Comparison of ENCODE assay signal across 6 cellular contexts in genomic region chr1:47691293-47691692, GRCh38.
DNase-seq lines count a peak whose midpoint lies in the region; TF ChIP-seq lines count a peak whose summit lies in the region.
"Not testable (repeated sequence)": the region's sequence is repeated elsewhere in the genome, so short reads cannot be mapped to it uniquely, and the experiment has no call there.

No MANE protein-coding gene starts in this region.

- not testable (repeated sequence) for H3K79me2 ChIP-seq in hepatocyte

- H3K9me2 ChIP-seq in hepatocyte (replicated peaks; ENCODE audit: insufficient read depth): not testable (repeated sequence)

- not testable (repeated sequence) for H3K36me3 ChIP-seq in HEK293 (ENCODE audit: control insufficient read depth in 2 of 2, insufficient read depth in 1 of 2, low read length in 2 of 2); hepatocyte (replicated peaks; ENCODE audit: insufficient read depth, low read depth); sigmoid colon

- H2AFZ ChIP-seq in hepatocyte: not testable (repeated sequence)

- H3K27me3 Mint-ChIP-seq in chondrocyte (ENCODE audit: low read depth) (peaks cover 14% of the 10 kb centered on the region), nephron (ENCODE audit: low read depth) (peaks cover 36% of the 10 kb centered on the region), type B pancreatic cell (peaks cover 40% of the 10 kb centered on the region)

- not testable (repeated sequence) for H4K20me1 ChIP-seq in hepatocyte (ENCODE audit: insufficient read depth, poor library complexity, severe bottlenecking)

- H3K4me1 ChIP-seq in HEK293 (ENCODE audit: control insufficient read depth, insufficient read depth, low read length) (peaks cover 19% of the 10 kb centered on the region), hepatocyte (ENCODE audit: insufficient read depth) (peaks cover 19% of the 10 kb centered on the region)
- not testable (repeated sequence) for H3K4me1 ChIP-seq in sigmoid colon

- H3K4me2 ChIP-seq in hepatocyte: peak overlapping the region; percentile 9

- not testable (repeated sequence) for TF ChIP-seq CTCF in HEK293 (tag by site-specific recombination; IDR thresholded peaks at IDR 0.05); chondrocyte (IDR thresholded peaks at IDR 0.05); hepatocyte (IDR thresholded peaks at IDR 0.05; ENCODE audit: poor library complexity); nephron (IDR thresholded peaks at IDR 0.05; ENCODE audit: unreplicated experiment in 3 of 3); sigmoid colon (IDR thresholded peaks at IDR 0.05); type B pancreatic cell (conservative IDR thresholded peaks at IDR 0.05)

- not testable (repeated sequence) for H3K36me3 Mint-ChIP-seq in chondrocyte (ENCODE audit: low read depth); nephron (ENCODE audit: low read depth); type B pancreatic cell

- not testable (repeated sequence) for H3K27ac ChIP-seq in HEK293 (ENCODE audit: extremely low read depth, low read depth, low read length); hepatocyte; sigmoid colon

- not testable (repeated sequence) for H3K27ac Mint-ChIP-seq in chondrocyte (ENCODE audit: unreplicated experiment); type B pancreatic cell
- H3K27ac Mint-ChIP-seq in nephron: peak overlapping the region in 2 of 3 experiments; percentile 19 to 84

- CTCF ChIA-PET in HEK293 (lab: Yijun Ruan, JAX): interaction anchor here (0.8 kb wide), 1 partner anchor 255 kb away, joined by 3 read pairs; no protein-coding TSS in a partner anchor

- not testable (repeated sequence) for H3K27me3 ChIP-seq in hepatocyte
- peaks cover 0 to 12% (median 0%) of the 10 kb centered on the region in 3 donors for H3K27me3 ChIP-seq in sigmoid colon

- H3K4me3 ChIP-seq in HEK293 (ENCODE audit: low read depth, low read length); hepatocyte; sigmoid colon: not testable (repeated sequence)

- DNase-seq in chondrocyte (ENCODE audit: low spot score): peak; percentile 5
- not testable (repeated sequence) for DNase-seq in hepatocyte (ENCODE audit: low spot score)
- peak; percentile 18 for DNase-seq in sigmoid colon
- peak; percentile 40 for DNase-seq in type B pancreatic cell (ENCODE audit: extremely low spot score, unreplicated experiment)

- TF ChIP-seq EP300 in sigmoid colon (IDR thresholded peaks at IDR 0.05): not testable (repeated sequence)

- not testable (repeated sequence) for TF ChIP-seq POLR2A in sigmoid colon (IDR thresholded peaks at IDR 0.05)

- H3K9me3 ChIP-seq in HEK293 (ENCODE audit: control insufficient read depth, insufficient read depth, low read depth, low read length); hepatocyte (ENCODE audit: low read depth); sigmoid colon: not testable (repeated sequence)

- not testable (repeated sequence) for H3K4me3 Mint-ChIP-seq in chondrocyte (ENCODE audit: unreplicated experiment); nephron; type B pancreatic cell

- peaks cover 17% of the 10 kb centered on the region for H3K4me1 Mint-ChIP-seq in chondrocyte (ENCODE audit: low read depth)
- peaks cover 46% of the 10 kb centered on the region for H3K4me1 Mint-ChIP-seq in nephron
- H3K4me1 Mint-ChIP-seq in type B pancreatic cell (ENCODE audit: unreplicated experiment): peaks cover 47% of the 10 kb centered on the region

- H3K9me3 Mint-ChIP-seq in chondrocyte (ENCODE audit: low read depth); nephron; type B pancreatic cell: not testable (repeated sequence)

- 93% methylated on average over 4 of the region's 4 CpGs for WGBS in hepatocyte (ENCODE audit: low lambda C conversion rate, missing lambda C conversion rate)
- 95 to 97% methylated on average over 4 of the region's 4 CpGs for WGBS in sigmoid colon, 2 donors

- POLR2A ChIA-PET in HEK293 (lab: Yijun Ruan, JAX): not testable (repeated sequence)

- intact Hi-C loops in sigmoid colon (cut with DNase I): not testable (repeated sequence)

TF ChIP-seq in HEK293, 187 proteins besides CTCF, POLR2A, EP300 and RAD21:
- TF ChIP-seq ZNF280D (tag by site-specific recombination; IDR thresholded peaks at IDR 0.05): peak; percentile 72; the same call in 1 of the 2 replicates
- TF ChIP-seq, protein P1, sequence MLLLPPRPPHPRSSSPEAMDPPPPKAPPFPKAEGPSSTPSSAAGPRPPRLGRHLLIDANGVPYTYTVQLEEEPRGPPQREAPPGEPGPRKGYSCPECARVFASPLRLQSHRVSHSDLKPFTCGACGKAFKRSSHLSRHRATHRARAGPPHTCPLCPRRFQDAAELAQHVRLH (tag by site-specific recombination; IDR thresholded peaks at IDR 0.05): peak; percentile 88
- TF ChIP-seq ZNF146 (tag by site-specific recombination; IDR thresholded peaks at IDR 0.05): peak; percentile 100
